ENCODE assay signal across 11 cellular contexts in the genomic region with DNA sequence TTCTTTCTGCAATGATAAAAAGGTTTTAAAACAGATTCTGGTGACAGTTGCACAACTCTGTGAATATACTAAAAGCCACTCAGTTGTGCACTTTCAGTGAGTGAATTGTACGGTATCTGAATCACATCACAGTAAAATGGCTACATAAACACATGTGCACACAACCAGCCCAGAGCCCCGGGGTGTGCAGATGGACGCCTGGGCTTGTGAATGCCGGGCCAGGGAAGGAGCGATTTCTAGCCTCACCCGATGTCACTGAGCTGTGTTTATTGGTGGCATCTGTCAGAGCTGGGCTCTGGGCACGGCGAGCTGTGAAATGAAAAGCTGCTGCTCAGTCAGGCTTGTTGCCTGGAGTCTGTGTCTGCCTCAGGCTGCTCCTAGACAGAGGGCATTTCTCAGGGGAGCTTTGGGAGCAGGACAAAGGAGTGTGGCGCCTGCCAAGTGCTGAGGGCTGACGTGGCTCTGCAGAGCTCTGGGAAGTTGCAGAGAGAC. TPM values are rescaled to one million over a fixed set of nuclear protein-coding genes. Genes with fewer than 3 reads are reported as not detected.
DNase-seq lines count a peak whose midpoint lies in the region; ATAC-seq, FAIRE-seq and TF ChIP-seq lines count a peak whose summit lies in the region.
"Had no signal": no experiment of that assay in that cellular context is flagged by ENCODE, and none has a peak within 500 bp of the region (broad histone marks: within the 10 kb centered on the region; RNA-seq: fewer than 3 reads in every experiment).

No MANE protein-coding gene starts in this region.

- H3K36me3 Mint-ChIP-seq in natural killer cell = no peaks in the 10 kb centered on the region
- H3K36me3 Mint-ChIP-seq in natural killer cell treated with Interleukin-12 subunit alpha and Interleukin-12 subunit beta and Interleukin-15 and Interleukin-18, amount 100 ng/mL, for 72 hours = no peaks in the 10 kb centered on the region

- peaks cover 0 to 12% of the 10 kb centered on the region in 2 donors for H3K36me3 ChIP-seq in psoas muscle (ENCODE audit: insufficient read depth in 1 of 2, low read depth in 1 of 2)

- H3K4me1 ChIP-seq in psoas muscle = peaks cover 27% of the 10 kb centered on the region

- no peak overlapping the region for H3K4me3 Mint-ChIP-seq in natural killer cell
- H3K4me3 Mint-ChIP-seq in natural killer cell treated with Interleukin-12 subunit alpha and Interleukin-12 subunit beta and Interleukin-15 and Interleukin-18, amount 100 ng/mL, for 72 hours = no peak overlapping the region
- H3K4me3 Mint-ChIP-seq: central memory CD8-positive, alpha-beta T cell had no signal

- H3K27ac ChIP-seq in psoas muscle = peak overlapping the region; percentile 60

- DNase-seq in D341Med (ENCODE audit: low spot score) (peak; percentile 87), RPMI7951 (ENCODE audit: low read depth) (peak; percentile 30), frontal cortex (ENCODE audit: low spot score in 2 of 2) (peak; percentile 68 to 75), psoas muscle (peak in 1 of 2 donors; percentile 50), GDM1 (lab: John Stamatoyannopoulos, UW) (no peak), natural killer cell (no peak)
- DNase-seq in natural killer cell treated with Interleukin-12 subunit alpha and Interleukin-12 subunit beta and Interleukin-15 and Interleukin-18, amount 100 ng/mL, for 72 hours (ENCODE audit: low spot score) = no peak
- DNase-seq: mesendoderm had no signal

- no peak overlapping the region for H3K4me3 ChIP-seq in psoas muscle

- peak; percentile 49 to 70 (median 66) for ATAC-seq in psoas muscle
- no peak for ATAC-seq in HG02610 (IDR thresholded peaks at IDR 0.05; ENCODE audit: unreplicated experiment)
- no peak for ATAC-seq in natural killer cell
- no peak for ATAC-seq in natural killer cell treated with Interleukin-12 subunit alpha and Interleukin-12 subunit beta and Interleukin-15 and Interleukin-18, amount 100 ng/mL, for 72 hours
- ATAC-seq: activated CD4-positive, CD25-positive, alpha-beta regulatory T cell treated with anti-CD3 and anti-CD28 coated beads, Interleukin-2, amount 50 U/mL, for 24 hours had no signal

- 6 to 17% (median 12%) methylated on average over 10 of the region's 10 CpGs for WGBS in psoas muscle, 3 donors

- TF ChIP-seq CTCF in psoas muscle (IDR thresholded peaks at IDR 0.05) = no peak
- TF ChIP-seq CTCF in natural killer cell (IDR thresholded peaks at IDR 0.05) = no peak

- H3K9me3 Mint-ChIP-seq in natural killer cell = no peaks in the 10 kb centered on the region
- no peaks in the 10 kb centered on the region for H3K9me3 Mint-ChIP-seq in natural killer cell treated with Interleukin-12 subunit alpha and Interleukin-12 subunit beta and Interleukin-15 and Interleukin-18, amount 100 ng/mL, for 72 hours
- H3K9me3 Mint-ChIP-seq: central memory CD8-positive, alpha-beta T cell had no signal

- H3K4me1 Mint-ChIP-seq in natural killer cell = no peaks in the 10 kb centered on the region
- no peaks in the 10 kb centered on the region for H3K4me1 Mint-ChIP-seq in natural killer cell treated with Interleukin-12 subunit alpha and Interleukin-12 subunit beta and Interleukin-15 and Interleukin-18, amount 100 ng/mL, for 72 hours (ENCODE audit: low read depth in 2 of 2)
- H3K4me1 Mint-ChIP-seq: central memory CD8-positive, alpha-beta T cell had no signal

- no peak for FAIRE-seq in frontal cortex (lab: Jason Lieb, UNC)

- no peak overlapping the region for H3K27ac Mint-ChIP-seq in natural killer cell
- H3K27ac Mint-ChIP-seq in natural killer cell treated with Interleukin-12 subunit alpha and Interleukin-12 subunit beta and Interleukin-15 and Interleukin-18, amount 100 ng/mL, for 72 hours = no peak overlapping the region

- H3K27me3 Mint-ChIP-seq in natural killer cell (ENCODE audit: low read depth in 2 of 2) = no peaks in the 10 kb centered on the region
- no peaks in the 10 kb centered on the region for H3K27me3 Mint-ChIP-seq in natural killer cell treated with Interleukin-12 subunit alpha and Interleukin-12 subunit beta and Interleukin-15 and Interleukin-18, amount 100 ng/mL, for 72 hours
- H3K27me3 Mint-ChIP-seq: central memory CD8-positive, alpha-beta T cell had no signal

- no peaks in the 10 kb centered on the region for H3K9me3 ChIP-seq in psoas muscle

- H3K27me3 ChIP-seq in psoas muscle (ENCODE audit: insufficient read depth in 3 of 3, low read length in 2 of 3) = no peaks in the 10 kb centered on the region

- intact Hi-C loops in psoas muscle (cut with DNase I) (no loop called here), natural killer cell (cut with micrococcal nuclease) (no loop called here)

RNA-seq across cellular contexts. Expression of a gene that starts 25.9 kb away (rescaled TPM):
- total RNA-seq in RPMI7951 (2014; rRNA removed; shearing (Covaris generic)) = 1.1 and 1.5 TPM in 2 replicates
- total RNA-seq in frontal cortex = 13.0 TPM
- total RNA-seq in psoas muscle = 1 to 10 TPM; 3.3 to 4.8 (median 3.9) TPM
- 1 to 10 TPM; 1.4 to 4.3 (median 1.6) TPM for polyA plus RNA-seq in psoas muscle
- 100 to 1,000 TPM; 146 to 201 (median 177) TPM for total RNA-seq in natural killer cell
- 10 to 100 TPM; 76.1 to 78.0 TPM for total RNA-seq in natural killer cell treated with Interleukin-12 subunit alpha and Interleukin-12 subunit beta and Interleukin-15 and Interleukin-18, amount 100 ng/mL, for 72 hours

RNA-seq across cellular contexts. Expression of a gene that starts 36.2 kb away (rescaled TPM):
- total RNA-seq in RPMI7951 (2014; rRNA removed; shearing (Covaris generic)) = 0.96 and 1.1 TPM in 2 replicates
- total RNA-seq in frontal cortex (2.4 TPM), psoas muscle (10 to 100 TPM in 3 of 4 donors, 1 to 10 TPM in 1; 9.2 to 13.0 (median 11.8) TPM), natural killer cell (10 to 100 TPM; 55.1 to 57.5 (median 56.2) TPM)
- polyA plus RNA-seq in psoas muscle = 1 to 10 TPM; 2.8 to 7.5 (median 3.0) TPM
- 10 to 100 TPM; 27.1 to 40.8 TPM for total RNA-seq in natural killer cell treated with Interleukin-12 subunit alpha and Interleukin-12 subunit beta and Interleukin-15 and Interleukin-18, amount 100 ng/mL, for 72 hours

RNA-seq across cellular contexts. Expression of a gene that starts 55.0 kb away (rescaled TPM):
- 2.9 and 3.4 TPM in 2 replicates for total RNA-seq in RPMI7951 (2014; rRNA removed; shearing (Covaris generic))
- total RNA-seq in frontal cortex (8.6 TPM), psoas muscle (10 to 100 TPM; 11.4 to 21.2 (median 15.5) TPM), natural killer cell (1 to 10 TPM; 6.3 to 8.4 (median 7.9) TPM)
- 10 to 100 TPM; 11.0 to 29.7 (median 12.7) TPM for polyA plus RNA-seq in psoas muscle
- total RNA-seq in natural killer cell treated with Interleukin-12 subunit alpha and Interleukin-12 subunit beta and Interleukin-15 and Interleukin-18, amount 100 ng/mL, for 72 hours = 10 to 100 TPM in 1 of 2 donors, 1 to 10 TPM in 1; 9.7 to 25.9 TPM

Comparison
In these comparisons a context has a peak if more than half of its experiments do, and no peak if none do; other contexts are left out.
1. DNase-seq: peak in D341Med (single experiment), RPMI7951 (single experiment) and frontal cortex (2 of 2); none in GDM1 (single experiment), natural killer cell (single experiment) and natural killer cell treated with Interleukin-12 subunit alpha and Interleukin-12 subunit beta and Interleukin-15 and Interleukin-18, amount 100 ng/mL, for 72 hours (single experiment).
2. ATAC-seq: peak in psoas muscle (4 of 4); none in HG02610 (single experiment), natural killer cell (0 of 3) and natural killer cell treated with Interleukin-12 subunit alpha and Interleukin-12 subunit beta and Interleukin-15 and Interleukin-18, amount 100 ng/mL, for 72 hours (0 of 2).